ENCODE assay signal across 9 cellular contexts in the genomic region with DNA sequence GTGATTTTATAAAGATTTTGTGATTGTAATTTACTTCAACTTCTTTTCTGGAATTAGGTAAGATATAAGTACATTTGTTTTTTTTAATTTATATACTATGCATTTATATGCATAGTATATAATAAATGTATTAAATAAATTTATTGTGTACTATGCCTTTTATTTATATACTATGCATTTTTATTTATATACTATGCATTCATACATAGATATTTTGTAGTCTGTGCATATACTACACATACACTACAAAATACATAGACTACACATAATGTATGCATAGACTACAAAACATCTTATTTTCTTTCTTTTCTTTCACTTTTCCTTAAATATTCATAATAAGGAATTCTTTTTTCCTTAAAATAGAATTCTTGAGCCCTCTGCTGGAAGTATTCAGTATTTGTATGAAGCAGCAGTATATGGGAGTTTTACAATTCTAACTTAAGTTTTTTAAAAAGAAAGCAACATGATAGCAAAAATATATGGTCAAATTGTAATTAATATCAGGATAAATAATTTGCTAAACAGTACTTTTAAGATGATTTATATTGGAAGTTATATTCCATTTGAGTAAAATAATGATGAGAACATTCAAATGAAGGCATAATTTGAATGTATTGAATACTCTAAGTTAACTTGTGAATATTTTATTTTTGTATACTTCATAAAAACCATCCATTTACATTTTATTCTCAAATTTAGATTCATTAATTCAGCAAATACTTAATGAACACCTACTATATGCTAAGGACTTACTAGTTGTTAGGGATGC.
DNase-seq lines count a peak whose midpoint lies in the region; ATAC-seq and TF ChIP-seq lines count a peak whose summit lies in the region.
"Had no signal": no experiment of that assay in that cellular context is flagged by ENCODE, and none has a peak within 500 bp of the region (broad histone marks: within the 10 kb centered on the region; RNA-seq: fewer than 3 reads in every experiment).

No MANE protein-coding gene starts in this region.

- TF ChIP-seq EP300 in stomach (IDR thresholded peaks at IDR 0.05): no peak

- no peaks in the 10 kb centered on the region for H3K36me3 ChIP-seq in OCI-LY7 (ENCODE audit: insufficient read depth, low read length)
- no peaks in the 10 kb centered on the region for H3K36me3 ChIP-seq in fibroblast of lung (ENCODE audit: control insufficient read depth, insufficient read depth, low read length)
- H3K36me3 ChIP-seq in stomach: no peaks in the 10 kb centered on the region

- H3K27ac ChIP-seq in OCI-LY7 (ENCODE audit: low read depth, low read length, poor library complexity, severe bottlenecking) (no peak overlapping the region), fibroblast of lung (ENCODE audit: insufficient read depth, low read length) (no peak overlapping the region), stomach (no peak overlapping the region)

- H3K79me2 ChIP-seq in OCI-LY7 (ENCODE audit: insufficient read depth, low read depth, low read length) (no peaks in the 10 kb centered on the region), fibroblast of lung (ENCODE audit: control insufficient read depth, insufficient read depth, low read length) (no peaks in the 10 kb centered on the region)

- no TSS peak for BruUV-seq in OCI-LY7 (replicated peaks; lab: Mats Ljungman, UMichigan)

- TF ChIP-seq CTCF in OCI-LY7 (conservative IDR thresholded peaks at IDR 0.05; ENCODE audit: low read length): peak; percentile 95
- peak in 1 of 2 donors; percentile 54 for TF ChIP-seq CTCF in fibroblast of lung (conservative IDR thresholded peaks at IDR 0.05 in 1 of 2, IDR thresholded peaks at IDR 0.05 in 1 of 2; ENCODE audit: low read depth in 1 of 2, low read length in 2 of 2)
- TF ChIP-seq CTCF in stomach (IDR thresholded peaks at IDR 0.05): peak in 4 of 7 experiments; percentile 17 to 40 (median 29)

- H3K9me3 ChIP-seq in OCI-LY7 (ENCODE audit: low read length) (no peaks in the 10 kb centered on the region), fibroblast of lung (ENCODE audit: control insufficient read depth, insufficient read depth, low read depth, low read length) (no peaks in the 10 kb centered on the region), stomach (no peaks in the 10 kb centered on the region)

- H3K4me3 ChIP-seq in OCI-LY7 (ENCODE audit: low read depth, low read length, poor library complexity, severe bottlenecking): no peak overlapping the region
- no peak overlapping the region for H3K4me3 ChIP-seq in fibroblast of lung (replicated peaks in 1 of 4; ENCODE audit: control extremely low read depth in 1 of 4, insufficient read depth in 1 of 4, low read depth in 3 of 4, low read length in 4 of 4)
- no peak overlapping the region for H3K4me3 ChIP-seq in stomach

- ATAC-seq in HG03025 (IDR thresholded peaks at IDR 0.05; ENCODE audit: low FRiP score, unreplicated experiment): no peak

- no peak overlapping the region for H3K9ac ChIP-seq in fibroblast of lung (ENCODE audit: insufficient read depth, low read length)

- DNase-seq in NCI-H2196 (lab: John Stamatoyannopoulos, UW; ENCODE audit: unreplicated experiment) (peak; percentile 11), NCI-H2196 treated with DMSO at 0.1 percent for 48 hours (lab: John Stamatoyannopoulos, UW; ENCODE audit: unreplicated experiment) (no peak), OCI-LY7 (ENCODE audit: low spot score) (peak; percentile 23), fibroblast of lung (ENCODE audit: low read depth in 2 of 2) (peak; percentile 19 to 53), stomach (no peak), SIG-M5 treated with dmso at 0.1 percent for 504 hours (lab: John Stamatoyannopoulos, UW; ENCODE audit: unreplicated experiment) (no peak), HuH-7.5 (ENCODE audit: low spot score) (no peak)
- DNase-seq: CD4-positive, CD25-positive, alpha-beta regulatory T cell had no signal

- H2AFZ ChIP-seq in OCI-LY7 (ENCODE audit: low read length): no peak overlapping the region
- H2AFZ ChIP-seq in fibroblast of lung (ENCODE audit: low read length): no peak overlapping the region

- H4K20me1 ChIP-seq in OCI-LY7 (ENCODE audit: insufficient read depth, low read length) (no peaks in the 10 kb centered on the region), fibroblast of lung (ENCODE audit: control insufficient read depth, extremely low read depth, insufficient read depth, low read length) (no peaks in the 10 kb centered on the region)

- TF ChIP-seq POLR2A in stomach (IDR thresholded peaks at IDR 0.05): no peak

- H3K4me1 ChIP-seq in OCI-LY7 (ENCODE audit: insufficient read depth, low read length, poor library complexity, severe bottlenecking): peaks cover 52% of the 10 kb centered on the region
- no peaks in the 10 kb centered on the region for H3K4me1 ChIP-seq in fibroblast of lung (ENCODE audit: control insufficient read depth, extremely low read depth, insufficient read depth, low read length)
- no peaks in the 10 kb centered on the region for H3K4me1 ChIP-seq in stomach

- no peaks in the 10 kb centered on the region for H3K27me3 ChIP-seq in fibroblast of lung (ENCODE audit: control insufficient read depth, insufficient read depth, low read length)
- no peaks in the 10 kb centered on the region for H3K27me3 ChIP-seq in stomach

- H3K4me2 ChIP-seq in OCI-LY7 (ENCODE audit: low read length) (no peak overlapping the region), fibroblast of lung (ENCODE audit: extremely low read depth, insufficient read depth, low read length) (no peak overlapping the region)

- H3K9me2 ChIP-seq in OCI-LY7 (ENCODE audit: insufficient read depth, low read length): no peaks in the 10 kb centered on the region

- POLR2A ChIA-PET in OCI-LY7 (lab: Charles Lee): interaction anchor here (1.0 kb wide), 1 partner anchor 156 kb away, joined by 3 read pairs; the partner anchor contains the start of gene NDUFAF4

- CTCF ChIA-PET in OCI-LY7 (lab: Charles Lee; ENCODE audit: unreplicated experiment): no interaction called here

- intact Hi-C loops in OCI-LY7 (cut with micrococcal nuclease; ENCODE audit: unreplicated experiment) (loop anchor here (1.0 kb wide), 1 partner anchor 157 kb away; the partner anchor contains the start of gene NDUFAF4), stomach (cut with DNase I; ENCODE audit: low total_unique reads) (loop anchor here (10.0 kb wide), 1 partner anchor 149 kb away; no protein-coding TSS in a partner anchor)

Comparison
In these comparisons a context has a peak if more than half of its experiments do, and no peak if none do; other contexts are left out.
1. DNase-seq: peak in NCI-H2196 (single experiment), OCI-LY7 (single experiment) and fibroblast of lung (2 of 2); none in NCI-H2196 treated with DMSO at 0.1 percent for 48 hours (single experiment), stomach (single experiment), SIG-M5 treated with dmso at 0.1 percent for 504 hours (single experiment) and HuH-7.5 (single experiment).